In the genomic region with DNA sequence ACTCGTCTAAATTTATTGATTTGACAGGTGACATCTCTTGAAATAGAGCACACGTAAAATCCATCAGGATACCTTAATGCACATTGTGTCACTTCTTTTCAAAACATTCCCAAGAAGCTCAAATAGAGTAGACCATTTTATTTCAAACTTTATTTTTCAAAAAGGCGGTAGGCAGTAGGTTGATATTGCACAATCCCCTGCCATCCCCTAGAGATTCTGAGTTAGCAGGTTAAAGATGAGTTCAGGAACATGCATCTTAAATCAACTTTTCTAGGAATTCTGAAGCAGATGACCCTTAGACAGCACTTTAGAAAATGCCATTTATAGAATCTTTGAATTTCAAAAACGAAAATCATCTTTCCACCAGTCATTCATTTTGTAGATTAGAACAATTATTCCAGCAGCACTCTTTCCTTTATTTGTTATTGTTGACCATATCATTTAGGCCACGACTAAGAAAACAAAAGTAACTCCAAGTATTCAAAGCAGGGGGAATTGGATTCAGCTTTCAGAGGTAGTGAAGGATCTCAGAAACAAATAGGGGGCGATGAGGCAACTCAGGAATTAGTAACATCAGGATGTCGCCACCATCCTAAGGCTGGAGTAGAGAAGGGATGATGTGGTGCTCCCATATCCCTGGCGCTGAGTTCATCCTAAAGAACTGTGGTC, we compare ENCODE assay signal across 1 cellular context.
TF ChIP-seq lines count a peak whose summit lies in the region.

No MANE protein-coding gene starts in this region.

TF ChIP-seq in IMR-90, 13 proteins besides CTCF, POLR2A, EP300 and RAD21:
- TF ChIP-seq MXI1 (IDR thresholded peaks at IDR 0.05; ENCODE audit: borderline replicate concordance, low read depth, low read length) (no peak), BHLHE40 (IDR thresholded peaks at IDR 0.05; ENCODE audit: low read depth, low read length) (no peak), CEBPB (IDR thresholded peaks at IDR 0.05; ENCODE audit: low read depth, low read length) (peak; percentile 55), FOS (IDR thresholded peaks at IDR 0.05; ENCODE audit: low read depth, low read length) (no peak), MAZ (IDR thresholded peaks at IDR 0.05; ENCODE audit: borderline replicate concordance, low read depth, low read length) (no peak), RFX5 (IDR thresholded peaks at IDR 0.05; ENCODE audit: low read depth, low read length) (no peak), MAFK (IDR thresholded peaks at IDR 0.05; ENCODE audit: low read depth, low read length) (no peak)
